In the genomic region with DNA sequence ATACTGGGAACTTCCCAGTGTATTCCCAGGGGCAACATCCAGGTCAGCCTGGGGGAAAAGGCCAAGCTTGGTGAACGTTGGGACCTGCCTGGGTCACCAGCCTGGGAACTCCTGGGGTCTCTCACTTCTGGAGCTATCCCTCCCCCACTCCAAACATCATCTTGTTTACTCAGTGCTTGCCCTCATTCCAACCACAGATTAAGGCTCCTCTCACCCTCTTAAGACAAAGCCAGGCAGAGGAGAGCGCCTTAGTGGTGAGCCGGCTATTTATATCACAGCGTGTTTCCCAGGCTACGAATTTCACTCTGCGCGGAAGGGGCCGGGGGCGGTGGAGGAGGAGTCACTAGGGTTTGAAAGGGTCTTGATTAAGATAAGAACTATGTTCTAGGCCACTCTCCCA, we compare ENCODE assay signal across 18 cellular contexts. TPM values are rescaled to one million over a fixed set of nuclear protein-coding genes. Genes with fewer than 3 reads are reported as not detected.
DNase-seq lines count a peak whose midpoint lies in the region; ATAC-seq, FAIRE-seq and TF ChIP-seq lines count a peak whose summit lies in the region.
"Had no signal": no experiment of that assay in that cellular context is flagged by ENCODE, and none has a peak within 500 bp of the region (broad histone marks: within the 10 kb centered on the region; RNA-seq: fewer than 3 reads in every experiment).

No MANE protein-coding gene starts in this region.

- no peak for DNase-seq in left ventricle myocardium superior
- DNase-seq in cardiac septum (ENCODE audit: low spot score), result no peak
- DNase-seq in K562 (ENCODE audit: extremely low read depth in 1 of 4, low spot score in 3 of 4), result peak in 1 of 4 experiments; percentile 38
- DNase-seq in lower lobe of right lung, result no peak
- DNase-seq in GM20000 (ENCODE audit: low spot score), result no peak
- no peak for DNase-seq in GOT3 (lab: John Stamatoyannopoulos, UW)
- DNase-seq in gastrocnemius medialis, result no peak
- DNase-seq in occipital lobe (lab: John Stamatoyannopoulos, UW), result no peak
- DNase-seq: activated CD4-positive, alpha-beta T cell treated with anti-CD3 and anti-CD28 coated beads for 36 hours; activated T-cell treated with anti-CD3 and anti-CD28 coated beads, Interleukin-2, amount 50 U/mL, for 48 hours; hippocampal formation; NCI-H345; PC-9; stimulated activated CD4-positive, alpha-beta T cell treated with anti-CD3 and anti-CD28 coated beads, Interleukin-4, amount 100 ng/mL, for 1 hour; T-cell had no signal

- TF ChIP-seq CTCF in K562 (IDR thresholded peaks at IDR 0.05 in 2 of 3, conservative IDR thresholded peaks at IDR 0.05 in 1 of 3; ENCODE audit: insufficient read depth in 2 of 3, low read depth in 1 of 3, low read length in 3 of 3) (no peak), lower lobe of right lung (IDR thresholded peaks at IDR 0.05) (no peak), GM20000 (IDR thresholded peaks at IDR 0.05; ENCODE audit: extremely low read depth, missing control alignments) (no peak), gastrocnemius medialis (IDR thresholded peaks at IDR 0.05 in 4 of 5, conservative IDR thresholded peaks at IDR 0.05 in 1 of 5) (no peak)

- H2AFZ ChIP-seq in K562 (ENCODE audit: low read depth, low read length), result peak overlapping the region; percentile 51; the same call in 1 of the 2 replicates
- H2AFZ ChIP-seq: PC-9 had no signal

- H4K20me1 ChIP-seq in K562 (replicated peaks; ENCODE audit: control insufficient read depth, insufficient read depth, low read length), result no peaks in the 10 kb centered on the region

- CTCF ChIA-PET in K562 (lab: Yijun Ruan, JAX; ENCODE audit: low intra/inter-chr PET ratio), result no interaction called here

- peak; percentile 78 for FAIRE-seq in K562 (lab: Jason Lieb, UNC)
- FAIRE-seq: endothelial cell of umbilical vein had no signal

- intact Hi-C loops in left ventricle myocardium superior (cut with micrococcal nuclease), result no loop called here
- intact Hi-C loops in cardiac septum (cut with DNase I), result no loop called here
- intact Hi-C loops in K562 (cut with micrococcal nuclease), result no loop called here
- intact Hi-C loops in lower lobe of right lung (cut with DNase I), result no loop called here
- intact Hi-C loops in gastrocnemius medialis (cut with DNase I; ENCODE audit: low total_unique reads), result no loop called here

- no peaks in the 10 kb centered on the region for H3K36me3 ChIP-seq in K562 (ENCODE audit: control insufficient read depth, insufficient read depth, low read length)
- no peaks in the 10 kb centered on the region for H3K36me3 ChIP-seq in lower lobe of right lung
- no peaks in the 10 kb centered on the region for H3K36me3 ChIP-seq in gastrocnemius medialis
- H3K36me3 ChIP-seq: vagina had no signal

- POLR2A ChIA-PET in K562 (lab: Yijun Ruan, JAX), result no interaction called here

- TF ChIP-seq RAD21 in K562 (CRISPR knock-in tag; conservative IDR thresholded peaks at IDR 0.05 in 1 of 2, IDR thresholded peaks at IDR 0.05 in 1 of 2), result no peak

- H3K27me3 ChIP-seq in K562 (ENCODE audit: control insufficient read depth in 2 of 2, insufficient read depth in 2 of 2, low read length in 2 of 2) (no peaks in the 10 kb centered on the region; a peak in 1 of 5 replicates), lower lobe of right lung (ENCODE audit: low read depth) (no peaks in the 10 kb centered on the region), gastrocnemius medialis (no peaks in the 10 kb centered on the region)
- H3K27me3 ChIP-seq: vagina had no signal

- H3K4me2 ChIP-seq in K562 (ENCODE audit: insufficient read depth, low read length), result no peak overlapping the region
- H3K4me2 ChIP-seq: PC-9 had no signal

- no peak overlapping the region for H3K27ac ChIP-seq in K562 (ENCODE audit: extremely low read depth, low read depth, low read length)
- H3K27ac ChIP-seq in lower lobe of right lung, result no peak overlapping the region
- no peak overlapping the region for H3K27ac ChIP-seq in gastrocnemius medialis
- H3K27ac ChIP-seq: PC-9, vagina had no signal

- BruUV-seq in K562 (replicated peaks; lab: Mats Ljungman, UMichigan), result no TSS peak

- no peak for TF ChIP-seq POLR2A in K562 (conservative IDR thresholded peaks at IDR 0.05)
- no peak for TF ChIP-seq POLR2A in gastrocnemius medialis (IDR thresholded peaks at IDR 0.05)

- ATAC-seq in left ventricle myocardium superior (peak; percentile 44), K562 (peak; percentile 58), lower lobe of right lung (peak; percentile 73 to 83), gastrocnemius medialis (no peak)
- ATAC-seq: activated CD4-positive, alpha-beta T cell treated with anti-CD3 and anti-CD28 coated beads for 36 hours; stimulated activated effector memory CD8-positive, alpha-beta T cell treated with anti-CD3 and anti-CD28 coated beads, Interleukin-12 subunit alpha, Interleukin-12 subunit beta, amount 100 ng/mL, for 72 hours; T-cell had no signal

- 11% methylated on average over 9 of the region's 9 CpGs for WGBS in K562 (ENCODE audit: insufficient coverage, low coverage, missing lambda C conversion rate)

- H3K4me1 ChIP-seq in K562 (replicated peaks in 1 of 2; ENCODE audit: control insufficient read depth in 2 of 2, insufficient read depth in 2 of 2, low read length in 2 of 2) (peaks cover 5 to 7% of the 10 kb centered on the region in 2 experiments; a peak in 3 of 5 replicates), lower lobe of right lung (no peaks in the 10 kb centered on the region), gastrocnemius medialis (no peaks in the 10 kb centered on the region)
- H3K4me1 ChIP-seq: vagina had no signal

- no peaks in the 10 kb centered on the region for H3K79me2 ChIP-seq in K562 (ENCODE audit: control insufficient read depth, insufficient read depth, low read length)

- H3K4me3 ChIP-seq in K562 (no peak overlapping the region), lower lobe of right lung (no peak overlapping the region), gastrocnemius medialis (no peak overlapping the region)
- H3K4me3 ChIP-seq: PC-9, vagina had no signal

- in situ Hi-C loops in K562 (cut with MboI) (no loop called here), gastrocnemius medialis (cut with MboI; ENCODE audit: low sequenced_read_pairs in 4 of 4) (no loop called here)

- H3K9me3 ChIP-seq in K562 (replicated peaks; ENCODE audit: control insufficient read depth, insufficient read depth, low read depth, low read length) (peaks cover 8% of the 10 kb centered on the region), lower lobe of right lung (peaks cover 7% of the 10 kb centered on the region), gastrocnemius medialis (no peaks in the 10 kb centered on the region)
- H3K9me3 ChIP-seq: vagina had no signal

- no peaks in the 10 kb centered on the region for H3K9me1 ChIP-seq in K562 (ENCODE audit: control insufficient read depth, insufficient read depth, low read length)

- TF ChIP-seq EP300 in K562 (IDR thresholded peaks at IDR 0.05; ENCODE audit: low read length), result no peak

- H3K9ac ChIP-seq in K562 (ENCODE audit: insufficient read depth in 1 of 2, low read depth in 2 of 2, low read length in 2 of 2), result no peak overlapping the region

RNA-seq across cellular contexts. Expression of a gene that starts 12.1 kb away (rescaled TPM):
- 0.47 TPM for total RNA-seq in left ventricle myocardium superior
- total RNA-seq in cardiac septum, result 0.70 TPM
- total RNA-seq in K562 (2011; cell fraction: chromatin; rRNA removed; ENCODE audit: low replicate concordance), result not detected in 2 replicates
- total RNA-seq in K562 (2011; cell fraction: nucleolus; rRNA removed), result 0.33 TPM in 1 of 2 replicates, not detected in the other
- total RNA-seq in K562 (2011; cell fraction: nucleoplasm; rRNA removed), result not detected in 2 replicates
- total RNA-seq in K562 (2014; rRNA removed), result 0.04 TPM in 1 of 2 replicates, not detected in the other
- total RNA-seq in K562 (2014; rRNA removed; fragmentation: Illumina TruSeq; extraction: Trizol), result not detected in 2 replicates
- 0.04 TPM in 1 of 2 replicates, not detected in the other for total RNA-seq in K562 (2015; rRNA removed; fragmentation: Illumina TruSeq; extraction: Trizol)
- total RNA-seq in K562 (2021), result 0.09 TPM in 1 of 2 replicates, not detected in the other
- polyA plus RNA-seq in K562 (2011; rRNA removed), result 0.03 and 0.04 TPM in 2 replicates
- polyA plus RNA-seq in K562 (2011; cell fraction: cytosol; rRNA removed), result 0.03 and 0.04 TPM in 2 replicates
- not detected in 2 replicates for polyA plus RNA-seq in K562 (2011; cell fraction: nucleus; rRNA removed)
- 0.08 and 0.11 TPM in 2 replicates for polyA plus RNA-seq in K562 (2012)
- polyA plus RNA-seq in K562 (2014; fragmentation: Illumina TruSeq; extraction: Trizol), result 0.03 and 0.10 TPM in 2 replicates
- under 1 TPM; 0.03 to 0.11 TPM for polyA plus RNA-seq in K562 (2014; fragmentation: Nextera tagmentation; extraction: Ambion mirVana)
- polyA plus RNA-seq in K562 (2014; rRNA removed), result 0.26 TPM in 1 of 2 replicates, not detected in the other
- 0.06 TPM in 1 of 2 replicates, not detected in the other for polyA minus RNA-seq in K562 (2011; rRNA and poly(A)+ RNA removed)
- polyA minus RNA-seq in K562 (2011; cell fraction: cytosol; rRNA and poly(A)+ RNA removed), result not detected in 2 replicates
- 0.11 TPM in 1 of 2 replicates, not detected in the other for polyA minus RNA-seq in K562 (2011; cell fraction: nucleus; rRNA and poly(A)+ RNA removed)
- 0.68 TPM for total RNA-seq in lower lobe of right lung
- 1 to 10 TPM in 2 of 4 donors, under 1 TPM in 2; 0.16 to 3.8 (median 1.8) TPM for total RNA-seq in gastrocnemius medialis
- 5.0 TPM for total RNA-seq in occipital lobe
- total RNA-seq: activated CD4-positive, alpha-beta T cell treated with anti-CD3 and anti-CD28 coated beads for 36 hours; PC-9; vagina had no signal

RNA-seq across cellular contexts. Expression of a gene that starts 35.6 kb away (rescaled TPM):
- total RNA-seq in left ventricle myocardium superior (10.6 TPM), cardiac septum (11.0 TPM), K562 (2014; rRNA removed) (34.1 and 55.1 TPM in 2 replicates), K562 (2014; rRNA removed; fragmentation: Illumina TruSeq; extraction: Trizol) (16.1 and 20.9 TPM in 2 replicates), K562 (2015; rRNA removed; fragmentation: Illumina TruSeq; extraction: Trizol) (31.3 and 31.9 TPM in 2 replicates), K562 (2021) (27.8 and 28.7 TPM in 2 replicates), lower lobe of right lung (19.3 TPM), gastrocnemius medialis (10 to 100 TPM; 33.2 to 61.8 (median 45.1) TPM), occipital lobe (63.2 TPM)
- total RNA-seq in K562 (2011; cell fraction: chromatin; rRNA removed; ENCODE audit: low replicate concordance), result 19.4 and 28.3 TPM in 2 replicates
- 29.3 and 40.5 TPM in 2 replicates for total RNA-seq in K562 (2011; cell fraction: nucleolus; rRNA removed)
- 32.5 and 32.9 TPM in 2 replicates for total RNA-seq in K562 (2011; cell fraction: nucleoplasm; rRNA removed)
- polyA plus RNA-seq in K562 (2011; rRNA removed) (16.5 and 19.5 TPM in 2 replicates), K562 (2014; fragmentation: Illumina TruSeq; extraction: Trizol) (23.3 and 24.8 TPM in 2 replicates), K562 (2014; fragmentation: Nextera tagmentation; extraction: Ambion mirVana) (1 to 10 TPM; 2.8 to 5.0 TPM), K562 (2014; rRNA removed) (28.9 and 29.5 TPM in 2 replicates)
- 20.2 and 26.4 TPM in 2 replicates for polyA plus RNA-seq in K562 (2011; cell fraction: cytosol; rRNA removed)
- polyA plus RNA-seq in K562 (2011; cell fraction: nucleus; rRNA removed), result 28.2 and 28.3 TPM in 2 replicates
- polyA plus RNA-seq in K562 (2012), result 24.3 and 30.8 TPM in 2 replicates
- 5.2 and 6.0 TPM in 2 replicates for polyA minus RNA-seq in K562 (2011; rRNA and poly(A)+ RNA removed)
- 8.4 and 9.8 TPM in 2 replicates for polyA minus RNA-seq in K562 (2011; cell fraction: cytosol; rRNA and poly(A)+ RNA removed)
- 8.9 and 15.4 TPM in 2 replicates for polyA minus RNA-seq in K562 (2011; cell fraction: nucleus; rRNA and poly(A)+ RNA removed)

Comparison
In these comparisons a context has a peak if more than half of its experiments do, and no peak if none do; other contexts are left out.
1. ATAC-seq: peak in left ventricle myocardium superior (single experiment), K562 (single experiment) and lower lobe of right lung (2 of 2); none in gastrocnemius medialis (0 of 2).